13 cellular contexts compared by ENCODE assay signal in the genomic region with DNA sequence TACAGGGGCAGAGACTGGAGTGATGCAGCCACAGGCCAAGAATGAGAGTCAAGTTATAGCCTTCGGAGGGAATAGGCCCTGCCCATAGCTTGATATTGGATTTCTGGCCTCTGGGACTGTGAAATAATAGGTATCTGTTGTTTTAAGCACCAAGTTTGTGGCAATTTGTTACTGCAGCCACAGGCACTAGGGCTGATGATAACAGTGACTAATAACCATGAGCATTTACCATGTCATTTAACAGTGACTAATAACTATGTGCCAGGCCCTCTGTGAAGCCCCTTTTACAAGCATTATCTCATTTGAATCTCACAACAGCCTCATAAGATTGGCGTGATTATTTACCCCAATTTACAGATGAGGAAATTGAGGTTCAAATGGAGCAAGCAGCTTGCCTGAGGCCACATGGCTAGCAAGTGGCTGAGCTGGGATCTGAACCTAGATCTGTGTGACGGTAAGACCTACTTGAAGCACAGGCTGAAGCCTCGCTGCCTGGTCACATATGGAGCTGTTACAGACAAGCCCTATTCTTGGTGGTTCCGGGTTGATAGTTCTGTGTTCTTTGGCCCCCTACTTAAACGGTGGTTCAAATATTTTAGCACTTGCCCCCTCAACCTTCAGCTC.
A peak's percentile ranks its signal among the peaks of the same experiment; 100 is the strongest.
DNase-seq lines count a peak whose midpoint lies in the region; ATAC-seq and TF ChIP-seq lines count a peak whose summit lies in the region.
"Had no signal": no experiment of that assay in that cellular context is flagged by ENCODE, and none has a peak within 500 bp of the region (broad histone marks: within the 10 kb centered on the region; RNA-seq: fewer than 3 reads in every experiment).

No MANE protein-coding gene starts in this region.

- intact Hi-C loops in heart right ventricle (cut with DNase I) (loop anchor here in 1 of 10 donors (5.0 kb wide), 1 partner anchor 73 kb away; no protein-coding TSS in a partner anchor), left ventricle myocardium superior (cut with micrococcal nuclease) (no loop called here), ascending aorta (cut with DNase I) (no loop called here), aorta (cut with DNase I) (no loop called here)

- H3K36me3 ChIP-seq in heart right ventricle = no peaks in the 10 kb centered on the region
- no peaks in the 10 kb centered on the region for H3K36me3 ChIP-seq in ascending aorta
- H3K36me3 ChIP-seq in aorta (ENCODE audit: control insufficient read depth in 1 of 2, insufficient read depth in 2 of 2, low read length in 1 of 2) = no peaks in the 10 kb centered on the region

- WGBS in heart right ventricle, 2 donors = 75 to 89% methylated on average over 6 of the region's 6 CpGs
- WGBS in aorta, 2 donors = 20 to 21% methylated on average over 6 of the region's 6 CpGs

- DNase-seq in heart right ventricle (no peak), left ventricle myocardium superior (no peak), ascending aorta (ENCODE audit: low spot score in 2 of 2) (no peak), kidney glomerular epithelial cell (lab: John Stamatoyannopoulos, UW) (peak; percentile 53), aorta (no peak), RPMI8226 (no peak), epidermal melanocyte (ENCODE audit: insufficient read length, low spot score) (no peak)
- DNase-seq: activated CD4-positive, alpha-beta memory T cell treated with anti-CD3 and anti-CD28 coated beads, Interleukin-2, amount 10 ng/mL, durations not matched to agents 7 days and 5 days; natural killer cell; NCI-H146; stimulated activated naive CD8-positive, alpha-beta T cell treated with anti-CD3 and anti-CD28 coated beads, Interleukin-15, Interleukin-2, amounts not matched to agents 100 U/mL and 50 U/mL, for 24 hours; T-cell had no signal

- H3K27me3 ChIP-seq in heart right ventricle (no peaks in the 10 kb centered on the region), ascending aorta (no peaks in the 10 kb centered on the region), aorta (ENCODE audit: control insufficient read depth in 1 of 2, insufficient read depth in 2 of 2, low read length in 1 of 2) (no peaks in the 10 kb centered on the region)

- ATAC-seq in heart right ventricle (peak in 6 of 8 donors; percentile 26 to 41 (median 34)), left ventricle myocardium superior (no peak), aorta (ENCODE audit: low FRiP score) (peak; percentile 28), HG03025 (IDR thresholded peaks at IDR 0.05; ENCODE audit: low FRiP score, unreplicated experiment) (no peak)
- ATAC-seq: natural killer cell; stimulated activated naive CD8-positive, alpha-beta T cell treated with anti-CD3 and anti-CD28 coated beads, Interleukin-15, Interleukin-2, amounts not matched to agents 100 U/mL and 50 U/mL, for 24 hours had no signal

- H3K4me3 ChIP-seq in heart right ventricle (no peak overlapping the region), ascending aorta (no peak overlapping the region), aorta (ENCODE audit: low read length in 2 of 2) (no peak overlapping the region)

- H3K27ac ChIP-seq in heart right ventricle (peak overlapping the region in 8 of 10 donors; percentile 16 to 67 (median 44)), ascending aorta (peak overlapping the region; percentile 60 to 72), aorta (ENCODE audit: low read depth in 1 of 2, low read length in 2 of 2) (peak overlapping the region; percentile 51 to 94)

- H3K4me1 ChIP-seq in heart right ventricle (peaks cover 0 to 19% (median 3%) of the 10 kb centered on the region in 9 donors), ascending aorta (peaks cover 4 to 14% of the 10 kb centered on the region in 2 donors), aorta (ENCODE audit: control insufficient read depth in 1 of 2, insufficient read depth in 2 of 2, low read length in 2 of 2) (peaks cover 3 to 4% of the 10 kb centered on the region in 2 donors)

- TF ChIP-seq CTCF in heart right ventricle (IDR thresholded peaks at IDR 0.05) = no peak
- TF ChIP-seq CTCF in ascending aorta (IDR thresholded peaks at IDR 0.05) = no peak

- H3K9me3 ChIP-seq in heart right ventricle = no peaks in the 10 kb centered on the region
- H3K9me3 ChIP-seq in ascending aorta = no peaks in the 10 kb centered on the region
- no peaks in the 10 kb centered on the region for H3K9me3 ChIP-seq in aorta (ENCODE audit: control insufficient read depth, low read length)

Comparison
In these comparisons a context has a peak if more than half of its experiments do, and no peak if none do; other contexts are left out.
1. ATAC-seq: peak in heart right ventricle (6 of 8) and aorta (single experiment); none in left ventricle myocardium superior (single experiment) and HG03025 (single experiment).
2. Peak in every context shown above with its lines, with median percentiles within 50 percentile points of each other: H3K27ac ChIP-seq.